Comparison of ENCODE assay signal across 17 cellular contexts in the genomic region with DNA sequence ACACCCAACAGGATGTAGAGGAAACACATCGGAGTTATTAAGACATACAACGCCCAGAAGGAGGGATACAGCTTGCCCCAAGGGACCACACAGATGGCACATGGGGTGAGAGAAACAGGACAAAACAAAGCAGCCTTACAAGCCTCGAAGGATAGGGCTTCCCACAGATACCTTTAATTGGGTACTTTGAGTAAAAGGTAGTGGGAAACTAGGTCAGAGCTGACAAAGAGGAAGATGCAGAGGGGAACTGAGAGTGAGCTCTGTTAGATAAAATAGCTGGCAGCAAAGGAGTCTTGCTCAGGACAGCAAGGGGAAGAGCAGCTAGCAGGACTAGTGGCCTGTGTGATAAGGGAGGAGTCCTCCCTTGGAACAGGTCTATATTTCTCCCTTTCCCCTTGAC. TPM values are rescaled to one million over a fixed set of nuclear protein-coding genes. Genes with fewer than 3 reads are reported as not detected.
DNase-seq lines count a peak whose midpoint lies in the region; ATAC-seq, FAIRE-seq and TF ChIP-seq lines count a peak whose summit lies in the region.
"Had no signal": no experiment of that assay in that cellular context is flagged by ENCODE, and none has a peak within 500 bp of the region (broad histone marks: within the 10 kb centered on the region; RNA-seq: fewer than 3 reads in every experiment).

No MANE protein-coding gene starts in this region.

- WGBS in stomach, 5 donors, result 65 to 77% (median 72%) methylated on average over 3 of the region's 3 CpGs

- DNase-seq in NCI-H69 (lab: John Stamatoyannopoulos, UW), result peak; percentile 81
- peak; percentile 21 for DNase-seq in neural progenitor cell (ENCODE audit: low spot score)
- DNase-seq in stomach, result no peak
- no peak for DNase-seq in HTR-8/SVneo (ENCODE audit: insufficient read length, low spot score)
- DNase-seq in T1000 (lab: John Stamatoyannopoulos, UW), result no peak
- DNase-seq: activated CD4-positive, alpha-beta T cell treated with anti-CD3 and anti-CD28 coated beads, Interleukin-2, amount 10 ng/mL, durations not matched to agents 7 days and 5 days; activated effector memory CD4-positive, alpha-beta T cell treated with Interleukin-2 at 50 U/mL for 16 hours; Caco-2; KG1; SHP77 had no signal

- no peaks in the 10 kb centered on the region for H3K79me2 ChIP-seq in neural progenitor cell (ENCODE audit: low read depth)

- peaks cover 4% of the 10 kb centered on the region for H3K4me1 ChIP-seq in neural progenitor cell
- no peaks in the 10 kb centered on the region for H3K4me1 ChIP-seq in stomach
- H3K4me1 ChIP-seq: Caco-2, esophagus muscularis mucosa, suprapubic skin had no signal

- H3K9ac ChIP-seq in neural progenitor cell, result no peak overlapping the region

- no peak for FAIRE-seq in HTR-8/SVneo (lab: Jason Lieb, UNC)

- no peak overlapping the region for H3K27ac Mint-ChIP-seq in neural progenitor cell
- H3K27ac Mint-ChIP-seq: activated CD4-positive, alpha-beta T cell treated with anti-CD3 and anti-CD28 coated beads, Interleukin-2, amount 10 ng/mL, durations not matched to agents 7 days and 5 days had no signal

- H3K4me3 ChIP-seq in neural progenitor cell, result no peak overlapping the region
- no peak overlapping the region for H3K4me3 ChIP-seq in stomach
- H3K4me3 ChIP-seq: esophagus muscularis mucosa, suprapubic skin had no signal

- no peaks in the 10 kb centered on the region for H3K9me3 ChIP-seq in neural progenitor cell (ENCODE audit: low read depth)
- H3K9me3 ChIP-seq in stomach, result peaks cover 0 to 11% (median 4%) of the 10 kb centered on the region in 4 donors
- H3K9me3 ChIP-seq: suprapubic skin had no signal

- H3K27ac ChIP-seq in neural progenitor cell (no peak overlapping the region), stomach (no peak overlapping the region)
- H3K27ac ChIP-seq: esophagus muscularis mucosa, suprapubic skin had no signal

- H4K20me1 ChIP-seq in neural progenitor cell (ENCODE audit: low read depth), result no peaks in the 10 kb centered on the region

- H3K9me3 Mint-ChIP-seq in neural progenitor cell, result peaks cover 4% of the 10 kb centered on the region

- no peaks in the 10 kb centered on the region for H3K36me3 Mint-ChIP-seq in neural progenitor cell

- peaks cover 8% of the 10 kb centered on the region for H3K27me3 ChIP-seq in neural progenitor cell
- H3K27me3 ChIP-seq in stomach, result peaks cover 0 to 4% (median 0%) of the 10 kb centered on the region in 3 donors
- H3K27me3 ChIP-seq: esophagus muscularis mucosa had no signal

- no peaks in the 10 kb centered on the region for H3K36me3 ChIP-seq in neural progenitor cell
- no peaks in the 10 kb centered on the region for H3K36me3 ChIP-seq in stomach
- H3K36me3 ChIP-seq: esophagus muscularis mucosa, suprapubic skin had no signal

- no peak overlapping the region for H3K4me3 Mint-ChIP-seq in neural progenitor cell
- H3K4me3 Mint-ChIP-seq: activated CD4-positive, alpha-beta T cell treated with anti-CD3 and anti-CD28 coated beads, Interleukin-2, amount 10 ng/mL, durations not matched to agents 7 days and 5 days had no signal

- ATAC-seq in GM18858 (IDR thresholded peaks at IDR 0.05; ENCODE audit: unreplicated experiment) (peak; percentile 85), HG02678 (IDR thresholded peaks at IDR 0.05; ENCODE audit: unreplicated experiment) (peak; percentile 58)

- no peak for TF ChIP-seq EP300 in stomach (IDR thresholded peaks at IDR 0.05)

- no peak overlapping the region for H3K4me2 ChIP-seq in neural progenitor cell

- TF ChIP-seq CTCF in neural progenitor cell (IDR thresholded peaks at IDR 0.05) (no peak), stomach (IDR thresholded peaks at IDR 0.05) (no peak)

- H3K4me1 Mint-ChIP-seq in neural progenitor cell, result no peaks in the 10 kb centered on the region
- H3K4me1 Mint-ChIP-seq: activated CD4-positive, alpha-beta T cell treated with anti-CD3 and anti-CD28 coated beads, Interleukin-2, amount 10 ng/mL, durations not matched to agents 7 days and 5 days had no signal

- intact Hi-C loops in stomach (cut with DNase I; ENCODE audit: low total_unique reads), result no loop called here

- H3K27me3 Mint-ChIP-seq in neural progenitor cell (ENCODE audit: insufficient read depth, low read depth), result no peaks in the 10 kb centered on the region

- peaks cover 11% of the 10 kb centered on the region for H3F3A ChIP-seq in neural progenitor cell (ENCODE audit: low read depth)

- H2AFZ ChIP-seq in neural progenitor cell (replicated peaks), result peak overlapping the region; percentile 73

- TF ChIP-seq POLR2A in stomach (IDR thresholded peaks at IDR 0.05), result no peak

RNA-seq across cellular contexts. Expression of a gene that starts 48.2 kb away (rescaled TPM):
- not detected in 2 replicates for total RNA-seq in neural progenitor cell (ENCODE audit: low replicate concordance)
- not detected for total RNA-seq in stomach
- polyA plus RNA-seq in stomach, result not detected
- total RNA-seq: activated CD4-positive, alpha-beta T cell treated with anti-CD3 and anti-CD28 coated beads, Interleukin-2, amount 10 ng/mL, durations not matched to agents 7 days and 5 days; cardiac septum; esophagus muscularis mucosa; mucosa of gallbladder; renal cortical epithelial cell; suprapubic skin had no signal

Comparison
In these comparisons a context has a peak if more than half of its experiments do, and no peak if none do; other contexts are left out.
1. DNase-seq: peak in NCI-H69 (single experiment) and neural progenitor cell (single experiment); none in stomach (single experiment), HTR-8/SVneo (single experiment) and T1000 (single experiment).